In the genomic region with DNA sequence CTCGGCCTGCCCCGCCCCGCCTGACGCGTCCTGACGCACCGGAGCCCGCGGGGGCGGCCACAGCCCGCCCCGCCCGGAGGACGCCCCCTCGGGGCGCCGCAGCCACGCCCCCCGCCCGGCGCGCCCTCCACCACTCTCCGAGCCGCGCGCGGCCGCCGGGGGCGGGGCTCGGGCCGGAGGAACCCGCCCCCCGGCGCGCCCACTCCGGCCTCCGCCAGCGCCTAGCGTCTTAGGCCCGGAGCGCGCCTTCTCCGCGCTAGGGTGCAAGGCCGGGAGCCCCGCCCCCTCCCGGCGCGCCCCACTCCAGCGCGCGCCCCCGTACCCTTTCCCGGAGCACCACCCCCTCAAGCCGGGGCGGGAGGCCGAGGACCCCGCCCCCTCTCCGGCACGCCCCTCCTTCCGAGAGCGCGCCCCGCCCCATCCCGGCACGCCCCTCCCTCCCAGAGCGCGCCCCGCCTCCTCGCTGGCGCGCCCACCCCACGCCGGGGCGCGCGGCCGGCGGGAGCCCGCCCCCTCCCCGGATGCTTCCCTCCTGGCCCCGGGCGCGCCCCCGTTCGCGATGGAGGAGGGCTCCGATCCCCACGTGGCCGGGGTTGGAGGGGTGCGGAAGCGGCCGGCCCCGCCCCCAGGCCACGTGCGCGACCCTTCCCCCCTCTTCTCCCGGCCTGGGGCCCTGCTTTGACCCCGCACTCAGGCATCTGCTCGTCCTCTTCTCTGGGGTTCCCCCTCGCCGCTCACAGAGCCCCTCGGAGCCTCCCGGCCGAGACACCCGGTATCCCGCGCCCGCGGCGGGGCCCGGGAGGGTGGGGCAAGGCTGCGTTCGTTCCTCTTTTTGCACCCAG, we compare ENCODE assay signal across 8 cellular contexts. TPM values are rescaled to one million over a fixed set of nuclear protein-coding genes. Genes with fewer than 3 reads are reported as not detected.
DNase-seq lines count a peak whose midpoint lies in the region; ATAC-seq and TF ChIP-seq lines count a peak whose summit lies in the region.

No MANE protein-coding gene starts in this region.

- peak overlapping the region; percentile 72 to 78 for H3K4me3 ChIP-seq in left lung

- H3K27me3 ChIP-seq in left lung, result no peaks in the 10 kb centered on the region

- no peaks in the 10 kb centered on the region for H3K9me3 ChIP-seq in left lung

- peak overlapping the region; percentile 91 for H3K27ac ChIP-seq in cingulate gyrus (ENCODE audit: low read depth, low read length)
- peak overlapping the region; percentile 84 to 98 for H3K27ac ChIP-seq in left lung

- intact Hi-C loops in left lung (cut with DNase I), result no loop called here

- H3K4me1 ChIP-seq in left lung, result peaks cover 23 to 47% of the 10 kb centered on the region in 2 donors

- TF ChIP-seq CTCF in left lung (IDR thresholded peaks at IDR 0.05), result no peak

- H3K36me3 ChIP-seq in left lung, result peaks cover 0 to 4% of the 10 kb centered on the region in 2 donors

- ATAC-seq in GM19043 (IDR thresholded peaks at IDR 0.05; ENCODE audit: low read depth, unreplicated experiment) (peak; percentile 43), HG03342 (IDR thresholded peaks at IDR 0.05; ENCODE audit: unreplicated experiment) (peak; percentile 44), left lung (peak; percentile 86)

- DNase-seq in AG20443 (ENCODE audit: low spot score) (peak; percentile 96), NCI-H446 treated with DMSO at 0.1 percent for 48 hours (lab: John Stamatoyannopoulos, UW) (peak; percentile 96), left lung (peak; percentile 93 to 97)
- peak; percentile 96 for DNase-seq in activated CD4-positive, alpha-beta T cell treated with anti-CD3 and anti-CD28 coated beads for 48 hours
- DNase-seq in stimulated activated CD4-positive, alpha-beta T cell treated with anti-CD3 and anti-CD28 coated beads, Interleukin-2, amount 100 ng/mL, for 24 hours, result peak; percentile 94 to 95

RNA-seq across cellular contexts. Expression of a gene that starts 0.5 kb away (rescaled TPM):
- total RNA-seq in left lung, result 10 to 100 TPM; 18.5 to 28.8 TPM

RNA-seq across cellular contexts. Expression of a gene that starts 15.6 kb away (rescaled TPM):
- 10 to 100 TPM; 20.3 to 30.8 TPM for total RNA-seq in left lung

RNA-seq across cellular contexts. Expression of a gene that starts 21.4 kb away (rescaled TPM):
- total RNA-seq in left lung, result 10 to 100 TPM; 70.2 to 72.7 TPM

RNA-seq across cellular contexts. Expression of a gene that starts 41.3 kb away (rescaled TPM):
- total RNA-seq in left lung, result 1 to 10 TPM; 7.2 to 9.4 TPM

RNA-seq across cellular contexts. Expression of a gene that starts 41.3 kb away (rescaled TPM):
- total RNA-seq in left lung, result 10 to 100 TPM; 75.4 to 86.6 TPM

Comparison
In these comparisons a context has a peak if more than half of its experiments do, and no peak if none do; other contexts are left out.
1. Peak in every context shown above with its lines: DNase-seq, ATAC-seq, H3K4me3 ChIP-seq and H3K27ac ChIP-seq.